Comparison of ENCODE assay signal across 12 cellular contexts in the genomic region with DNA sequence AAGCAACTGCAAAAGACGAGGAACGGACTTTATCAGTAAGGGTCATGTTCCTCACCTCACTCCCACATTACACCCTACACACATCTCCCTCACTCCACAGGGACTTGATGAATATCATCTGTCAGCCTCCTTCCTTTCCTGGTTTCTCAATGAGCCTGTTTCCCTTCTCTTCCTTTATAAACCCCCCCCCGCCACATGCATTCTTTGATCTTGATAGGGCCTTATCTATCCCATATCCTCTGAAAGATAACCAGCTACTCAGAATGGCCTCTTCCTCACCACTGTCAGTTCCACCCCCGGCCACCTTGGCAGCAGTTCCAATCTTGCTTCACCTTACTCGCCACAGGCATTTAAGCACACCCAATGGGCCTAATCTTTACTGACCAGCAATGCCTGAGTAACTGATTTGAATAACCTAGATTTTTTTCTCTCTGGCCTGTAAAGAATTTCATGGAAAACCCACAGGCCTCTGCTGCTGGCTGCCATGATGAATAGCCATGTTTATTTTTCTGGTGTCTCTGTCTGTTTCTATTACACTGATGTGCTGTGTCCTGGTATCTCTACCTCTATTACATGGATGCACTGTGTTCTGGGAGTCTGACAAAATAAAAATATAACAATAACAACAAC.
A peak's percentile ranks its signal among the peaks of the same experiment; 100 is the strongest.
DNase-seq lines count a peak whose midpoint lies in the region; ATAC-seq and TF ChIP-seq lines count a peak whose summit lies in the region.
"Had no signal": no experiment of that assay in that cellular context is flagged by ENCODE, and none has a peak within 500 bp of the region (broad histone marks: within the 10 kb centered on the region; RNA-seq: fewer than 3 reads in every experiment).

No MANE protein-coding gene starts in this region.

- H4K20me1 ChIP-seq in OCI-LY7 (ENCODE audit: insufficient read depth, low read length) = no peaks in the 10 kb centered on the region

- no peak overlapping the region for H3K4me3 ChIP-seq in brain microvascular endothelial cell (ENCODE audit: low read depth, low read length)
- H3K4me3 ChIP-seq in OCI-LY7 (ENCODE audit: low read depth, low read length, poor library complexity, severe bottlenecking) = no peak overlapping the region
- no peak overlapping the region for H3K4me3 ChIP-seq in dorsolateral prefrontal cortex
- H3K4me3 ChIP-seq: ascending aorta, vagina had no signal

- no peaks in the 10 kb centered on the region for H3K9me3 ChIP-seq in OCI-LY7 (ENCODE audit: low read length)
- H3K9me3 ChIP-seq: ascending aorta, vagina had no signal

- no TSS peak for BruUV-seq in OCI-LY7 (replicated peaks; lab: Mats Ljungman, UMichigan)

- no peaks in the 10 kb centered on the region for H3K79me2 ChIP-seq in OCI-LY7 (ENCODE audit: insufficient read depth, low read depth, low read length)

- H3K4me2 ChIP-seq in OCI-LY7 (ENCODE audit: low read length) = no peak overlapping the region

- H3K36me3 ChIP-seq in brain microvascular endothelial cell (replicated peaks) (no peaks in the 10 kb centered on the region), OCI-LY7 (ENCODE audit: insufficient read depth, low read length) (no peaks in the 10 kb centered on the region)
- H3K36me3 ChIP-seq: ascending aorta, vagina had no signal

- no peak for ATAC-seq in HG03095 (IDR thresholded peaks at IDR 0.05; ENCODE audit: unreplicated experiment)
- ATAC-seq: esophagus mucosa had no signal

- POLR2A ChIA-PET in OCI-LY7 (lab: Charles Lee) = interaction anchor here (0.6 to 1.0 kb wide), 2 partner anchors 22 to 1215 kb away, joined by 3 to 7 read pairs; no protein-coding TSS in a partner anchor

- H3K4me1 ChIP-seq in OCI-LY7 (ENCODE audit: insufficient read depth, low read length, poor library complexity, severe bottlenecking) = no peaks in the 10 kb centered on the region
- H3K4me1 ChIP-seq: ascending aorta, vagina had no signal

- H3K27me3 ChIP-seq in brain microvascular endothelial cell (replicated peaks) (no peaks in the 10 kb centered on the region), dorsolateral prefrontal cortex (peaks cover 0 to 4% (median 0%) of the 10 kb centered on the region in 45 donors)
- H3K27me3 ChIP-seq: ascending aorta, vagina had no signal

- intact Hi-C loops in OCI-LY7 (cut with micrococcal nuclease; ENCODE audit: unreplicated experiment) (no loop called here), dorsolateral prefrontal cortex (cut with DNase I) (no loop called here)

- in situ Hi-C loops in brain microvascular endothelial cell (cut with HindIII; ENCODE audit: low pct_ligation_motif_present, low sequenced_read_pairs) = no loop called here

- DNase-seq in Daoy (ENCODE audit: low read depth) = peak; percentile 82
- DNase-seq in M059J (ENCODE audit: low read depth) = peak; percentile 89
- peak; percentile 90 for DNase-seq in brain microvascular endothelial cell
- DNase-seq in left kidney (ENCODE audit: low read depth, low spot score) = peak; percentile 57
- no peak for DNase-seq in OCI-LY7 (ENCODE audit: low spot score)
- DNase-seq in T1000 (lab: John Stamatoyannopoulos, UW) = no peak
- DNase-seq in dorsolateral prefrontal cortex = no peak
- DNase-seq: C1 segment of cervical spinal cord had no signal

- no peaks in the 10 kb centered on the region for H3K9me2 ChIP-seq in OCI-LY7 (ENCODE audit: insufficient read depth, low read length)

- H2AFZ ChIP-seq in OCI-LY7 (ENCODE audit: low read length) = no peak overlapping the region

- peak overlapping the region; percentile 10 for H3K27ac ChIP-seq in brain microvascular endothelial cell
- no peak overlapping the region for H3K27ac ChIP-seq in OCI-LY7 (ENCODE audit: low read depth, low read length, poor library complexity, severe bottlenecking)
- no peak overlapping the region for H3K27ac ChIP-seq in dorsolateral prefrontal cortex
- H3K27ac ChIP-seq: ascending aorta, vagina had no signal

- TF ChIP-seq CTCF in brain microvascular endothelial cell (IDR thresholded peaks at IDR 0.05; ENCODE audit: low read depth, low read length, missing control alignments) = no peak
- no peak for TF ChIP-seq CTCF in OCI-LY7 (conservative IDR thresholded peaks at IDR 0.05; ENCODE audit: low read length)
- TF ChIP-seq CTCF in dorsolateral prefrontal cortex (IDR thresholded peaks at IDR 0.05 in 54 of 56, conservative IDR thresholded peaks at IDR 0.05 in 2 of 56; ENCODE audit: low read depth in 1 of 56, partially characterized antibody in 56 of 56) = no peak

- CTCF ChIA-PET in OCI-LY7 (lab: Charles Lee; ENCODE audit: unreplicated experiment) = no interaction called here

Comparison
In these comparisons a context has a peak if more than half of its experiments do, and no peak if none do; other contexts are left out.
1. DNase-seq: peak in Daoy (single experiment), M059J (single experiment), brain microvascular endothelial cell (single experiment) and left kidney (single experiment); none in OCI-LY7 (single experiment), T1000 (single experiment) and dorsolateral prefrontal cortex (0 of 10).